1 cellular context compared by ENCODE assay signal in the genomic region with DNA sequence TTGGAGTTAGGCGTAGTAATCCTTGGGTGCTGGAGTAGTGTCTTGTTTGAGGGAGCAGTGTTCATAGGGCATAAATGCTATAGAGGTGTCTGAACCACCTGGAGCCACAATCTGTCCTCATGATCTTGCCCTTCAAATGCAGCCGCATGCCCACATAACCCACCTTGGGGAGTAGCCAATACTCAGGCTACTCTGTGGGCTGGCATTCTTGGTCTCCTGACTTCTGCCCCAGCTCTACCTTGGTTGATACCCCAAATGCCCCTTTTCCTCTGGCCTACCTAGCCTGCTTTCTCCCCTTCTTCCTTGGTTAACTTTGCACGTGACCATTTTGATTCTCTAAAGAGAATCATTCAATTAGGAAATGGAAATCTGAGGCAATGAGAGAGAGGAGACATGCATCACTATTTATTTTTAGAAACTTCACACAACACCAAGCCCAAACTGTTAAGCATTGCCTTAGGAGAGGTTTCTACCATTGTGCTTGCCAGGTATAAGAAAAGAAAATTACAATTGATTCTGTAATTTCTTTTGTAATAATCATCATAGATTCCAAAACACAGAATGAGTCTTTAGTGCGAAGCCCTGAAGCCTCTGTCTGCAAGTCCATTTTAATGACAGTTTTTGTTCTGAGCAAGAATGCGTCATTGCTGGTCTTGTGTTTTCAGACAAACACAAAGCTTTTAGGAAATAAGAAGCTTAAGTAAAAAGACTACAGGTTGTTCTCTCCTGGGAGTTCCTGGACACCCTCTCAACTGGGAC.
TF ChIP-seq lines count a peak whose summit lies in the region.

No MANE protein-coding gene starts in this region.

TF ChIP-seq in WTC11, 78 proteins besides CTCF, POLR2A, EP300 and RAD21:
- TF ChIP-seq, protein P1, sequence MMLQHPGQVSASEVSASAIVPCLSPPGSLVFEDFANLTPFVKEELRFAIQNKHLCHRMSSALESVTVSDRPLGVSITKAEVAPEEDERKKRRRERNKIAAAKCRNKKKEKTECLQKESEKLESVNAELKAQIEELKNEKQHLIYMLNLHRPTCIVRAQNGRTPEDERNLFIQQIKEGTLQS (CRISPR knock-in tag; conservative IDR thresholded peaks at IDR 0.05), result no peak
- no peak for TF ChIP-seq PRRX2 (CRISPR knock-in tag; IDR thresholded peaks at IDR 0.05)
